1 cellular context compared by ENCODE assay signal in genomic region chr2:237488295-237488694, GRCh38.
TF ChIP-seq lines count a peak whose summit lies in the region.

No MANE protein-coding gene starts in this region.

TF ChIP-seq in HepG2, 621 proteins besides CTCF, POLR2A, EP300 and RAD21 (continued from another document):
- TF ChIP-seq AFF4 (CRISPR knock-in tag; IDR thresholded peaks at IDR 0.05) (no peak), SCMH1 (CRISPR knock-in tag; IDR thresholded peaks at IDR 0.05; ENCODE audit: borderline replicate concordance) (no peak), GRHL1 (CRISPR knock-in tag; conservative IDR thresholded peaks at IDR 0.05) (no peak), SRSF4 (IDR thresholded peaks at IDR 0.05; ENCODE audit: low read depth, low read length, poor library complexity, severe bottlenecking) (no peak), NR1H2 (CRISPR knock-in tag; IDR thresholded peaks at IDR 0.05; ENCODE audit: borderline replicate concordance, low read depth) (no peak), RORA (CRISPR knock-in tag; IDR thresholded peaks at IDR 0.05) (no peak), NCOA1 (CRISPR knock-in tag; IDR thresholded peaks at IDR 0.05) (no peak), NR3C1 (CRISPR knock-in tag; IDR thresholded peaks at IDR 0.05) (no peak), E2F2 (CRISPR knock-in tag; IDR thresholded peaks at IDR 0.05; ENCODE audit: borderline replicate concordance) (no peak), KDM5A (IDR thresholded peaks at IDR 0.05; ENCODE audit: borderline replicate concordance, low read length) (no peak), CREB1 (IDR thresholded peaks at IDR 0.05) (no peak), CREB1 (CRISPR knock-in tag; IDR thresholded peaks at IDR 0.05) (no peak), FOXA1 (IDR thresholded peaks at IDR 0.05) (no peak), FOXA1 (CRISPR knock-in tag; IDR thresholded peaks at IDR 0.05) (no peak)
TF ChIP-seq in HepG2: peak in this region for 0.
